In genomic region chr16:56934599-56935145, GRCh38 we compare ENCODE assay signal across 9 cellular contexts. TPM values are rescaled to one million over a fixed set of nuclear protein-coding genes. Genes with fewer than 3 reads are reported as not detected.
DNase-seq lines count a peak whose midpoint lies in the region; ATAC-seq and TF ChIP-seq lines count a peak whose summit lies in the region.
"Not testable (repeated sequence)": the region's sequence is repeated elsewhere in the genome, so short reads cannot be mapped to it uniquely, and the experiment has no call there.
"Had no signal": no experiment of that assay in that cellular context is flagged by ENCODE, and none has a peak within 500 bp of the region (broad histone marks: within the 10 kb centered on the region; RNA-seq: fewer than 3 reads in every experiment).

No MANE protein-coding gene starts in this region.

- DNase-seq in IMR-90; astrocyte of the cerebellum (ENCODE audit: low read depth); epithelial cell of prostate (ENCODE audit: low read depth, low spot score); lower lobe of right lung; trophoblast cell; tibial nerve (ENCODE audit: low spot score in 2 of 2): not testable (repeated sequence)

- BruUV-seq in IMR-90 (replicated peaks; lab: Mats Ljungman, UMichigan): not testable (repeated sequence)

- H3K4me2 ChIP-seq in BLaER1 treated with 17β-estradiol and CSF1 and Interleukin-3, amounts not matched to agents 10 nM and 100 nM: peak overlapping the region; percentile 86 to 99 (median 95)
- H3K4me2 ChIP-seq in IMR-90 (ENCODE audit: low read depth, low read length) (peak overlapping the region; percentile 94), trophoblast cell (ENCODE audit: low read length) (peak overlapping the region; percentile 42)

- not testable (repeated sequence) for TF ChIP-seq POLR2A in IMR-90 (IDR thresholded peaks at IDR 0.05; ENCODE audit: low read depth, low read length); tibial nerve (IDR thresholded peaks at IDR 0.05)

- H3K27ac ChIP-seq in BLaER1 treated with 17β-estradiol and CSF1 and Interleukin-3, amounts not matched to agents 10 nM and 100 nM: peak overlapping the region in 9 of 11 experiments; percentile 2 to 100 (median 94); a peak in 8 of 22 replicates
- not testable (repeated sequence) for H3K27ac ChIP-seq in IMR-90 (ENCODE audit: insufficient read depth, low read length); trophoblast cell (ENCODE audit: low read depth, low read length)
- peak overlapping the region; percentile 83 for H3K27ac ChIP-seq in epithelial cell of prostate
- H3K27ac ChIP-seq in lower lobe of right lung: peak overlapping the region; percentile 100
- peak overlapping the region in 3 of 4 donors; percentile 6 to 100 (median 100) for H3K27ac ChIP-seq in tibial nerve

- H3K4me3 ChIP-seq in BLaER1 treated with 17β-estradiol and CSF1 and Interleukin-3, amounts not matched to agents 10 nM and 100 nM: peak overlapping the region; percentile 88 to 100 (median 97)
- H3K4me3 ChIP-seq in IMR-90 (ENCODE audit: insufficient read depth, low read depth, low read length) (peak overlapping the region; percentile 63; the same call in 1 of the 2 replicates), WI38 (ENCODE audit: low read depth, low read length) (peak overlapping the region; percentile 99), astrocyte of the cerebellum (ENCODE audit: low read depth, low read length) (peak overlapping the region; percentile 99), lower lobe of right lung (peak overlapping the region; percentile 99), tibial nerve (peak overlapping the region; percentile 89 to 100 (median 97))
- H3K4me3 ChIP-seq in trophoblast cell (ENCODE audit: low read depth, low read length): not testable (repeated sequence)

- no CpG with 5 or more reads among the region's 8 CpGs for WGBS in IMR-90 (ENCODE audit: extremely low coverage in 2 of 2, insufficient read length in 1 of 2), 2 experiments
- WGBS in trophoblast cell (ENCODE audit: extremely low coverage, insufficient coverage, insufficient read length): no CpG with 5 or more reads among the region's 8 CpGs
- 48 to 53% methylated on average over 8 of the region's 8 CpGs for WGBS in tibial nerve, 2 donors

- H3K9me1 ChIP-seq in IMR-90 (ENCODE audit: insufficient read depth, low read length): peaks cover 11% of the 10 kb centered on the region

- H2BK5ac ChIP-seq in IMR-90 (ENCODE audit: low read depth, low read length, poor library complexity, severe bottlenecking); trophoblast cell (ENCODE audit: low read depth, low read length, poor library complexity): not testable (repeated sequence)

- H2BK15ac ChIP-seq in IMR-90 (ENCODE audit: low read depth, low read length): not testable (repeated sequence)

- not testable (repeated sequence) for H3K9me3 ChIP-seq in BLaER1 treated with 17β-estradiol and CSF1 and Interleukin-3, amounts not matched to agents 10 nM and 100 nM (replicated peaks in 1 of 11); IMR-90 (ENCODE audit: control insufficient read depth, insufficient read depth, low read length); lower lobe of right lung; trophoblast cell (ENCODE audit: insufficient read depth, low read depth, low read length); tibial nerve

- H3K14ac ChIP-seq in IMR-90 (replicated peaks; ENCODE audit: low read depth, low read length); trophoblast cell (ENCODE audit: low read length): not testable (repeated sequence)

- not testable (repeated sequence) for TF ChIP-seq CTCF in IMR-90 (conservative IDR thresholded peaks at IDR 0.05; ENCODE audit: low read depth, low read length); WI38 (IDR thresholded peaks at IDR 0.05; ENCODE audit: low read depth, low read length); astrocyte of the cerebellum (IDR thresholded peaks at IDR 0.05; ENCODE audit: low read depth, low read length, missing control alignments); lower lobe of right lung (IDR thresholded peaks at IDR 0.05); tibial nerve (IDR thresholded peaks at IDR 0.05)

- H3K9ac ChIP-seq in BLaER1 treated with 17β-estradiol and CSF1 and Interleukin-3, amounts not matched to agents 10 nM and 100 nM: peak overlapping the region; percentile 94 to 100 (median 97)
- not testable (repeated sequence) for H3K9ac ChIP-seq in IMR-90 (ENCODE audit: low read depth, low read length); trophoblast cell (ENCODE audit: low read length)

- H3K4ac ChIP-seq in IMR-90 (ENCODE audit: low read depth, low read length); trophoblast cell (ENCODE audit: low read depth, low read length): not testable (repeated sequence)

- not testable (repeated sequence) for H4K8ac ChIP-seq in IMR-90 (ENCODE audit: low read depth in 2 of 2, low read length in 2 of 2); trophoblast cell (ENCODE audit: low read depth, low read length)

- H2BK120ac ChIP-seq in IMR-90 (ENCODE audit: low read depth, low read length); trophoblast cell (ENCODE audit: insufficient read depth, low read length, poor library complexity): not testable (repeated sequence)

- H3K79me1 ChIP-seq in IMR-90 (ENCODE audit: low read depth in 1 of 2, low read length in 2 of 2): peaks cover 22 to 52% of the 10 kb centered on the region in 2 experiments
- H3K79me1 ChIP-seq in trophoblast cell (ENCODE audit: low read length): peaks cover 15% of the 10 kb centered on the region

- peak overlapping the region; percentile 10; the same call in 1 of the 2 replicates for H3K23ac ChIP-seq in IMR-90 (ENCODE audit: low read depth, low read length)
- not testable (repeated sequence) for H3K23ac ChIP-seq in trophoblast cell (ENCODE audit: low read length)

- not testable (repeated sequence) for H2AK5ac ChIP-seq in IMR-90 (ENCODE audit: low read depth, low read length); trophoblast cell (ENCODE audit: low read length)

- H4K91ac ChIP-seq in IMR-90 (ENCODE audit: insufficient read depth, low read depth, low read length); trophoblast cell (ENCODE audit: low read depth, low read length): not testable (repeated sequence)

- not testable (repeated sequence) for H2BK20ac ChIP-seq in IMR-90 (ENCODE audit: low read depth, low read length)

- in situ Hi-C loops in IMR-90 (cut with MboI; ENCODE audit: low sequenced_read_pairs): not testable (repeated sequence)
- in situ Hi-C loops in astrocyte of the cerebellum (cut with HindIII; ENCODE audit: low sequenced_read_pairs): loop anchor here (5.0 kb wide), 1 partner anchor 67 kb away; the partner anchor contains the start of gene SLC12A3

- not testable (repeated sequence) for H3K27me3 ChIP-seq in BLaER1 treated with 17β-estradiol and CSF1 and Interleukin-3, amounts not matched to agents 10 nM and 100 nM; IMR-90 (ENCODE audit: control insufficient read depth, insufficient read depth, low read length); lower lobe of right lung (ENCODE audit: low read depth); trophoblast cell (ENCODE audit: insufficient read depth, low read length); tibial nerve

- POLR2A ChIA-PET in IMR-90 (lab: Charles Lee; ENCODE audit: unreplicated experiment): interaction anchor here (0.7 kb wide), 1 partner anchor 210 kb away, joined by 6 read pairs; no protein-coding TSS in a partner anchor

- TF ChIP-seq RAD21 in IMR-90 (IDR thresholded peaks at IDR 0.05; ENCODE audit: low read length): not testable (repeated sequence)

- not testable (repeated sequence) for H2BK12ac ChIP-seq in trophoblast cell (ENCODE audit: low read length)

- not testable (repeated sequence) for H4K5ac ChIP-seq in IMR-90 (ENCODE audit: low read depth, low read length)

- peaks cover 61 to 84% (median 78%) of the 10 kb centered on the region in 10 experiments for H3K4me1 ChIP-seq in BLaER1 treated with 17β-estradiol and CSF1 and Interleukin-3, amounts not matched to agents 10 nM and 100 nM
- not testable (repeated sequence) for H3K4me1 ChIP-seq in IMR-90 (ENCODE audit: control insufficient read depth, insufficient read depth, low read length); trophoblast cell (ENCODE audit: control insufficient read depth in 1 of 2, insufficient read depth in 2 of 2, low read length in 2 of 2)
- H3K4me1 ChIP-seq in lower lobe of right lung (peaks cover 78% of the 10 kb centered on the region), tibial nerve (peaks cover 0 to 70% (median 48%) of the 10 kb centered on the region in 4 donors)

- not testable (repeated sequence) for H4K12ac ChIP-seq in trophoblast cell (ENCODE audit: low read depth, low read length)

- CTCF ChIA-PET in IMR-90 (lab: Yijun Ruan, JAX): not testable (repeated sequence)

- H2AFZ ChIP-seq in IMR-90 (replicated peaks; ENCODE audit: low read length, poor library complexity); trophoblast cell (ENCODE audit: insufficient read depth, low read length, poor library complexity): not testable (repeated sequence)

- not testable (repeated sequence) for TF ChIP-seq EP300 in tibial nerve (IDR thresholded peaks at IDR 0.05)

- dilution Hi-C loops in IMR-90 (cut with HindIII; ENCODE audit: low sequenced_read_pairs, unreplicated experiment): not testable (repeated sequence)

- peaks cover 69 to 77% (median 73%) of the 10 kb centered on the region in 11 experiments for H4K20me1 ChIP-seq in BLaER1 treated with 17β-estradiol and CSF1 and Interleukin-3, amounts not matched to agents 10 nM and 100 nM
- peaks cover 64% of the 10 kb centered on the region for H4K20me1 ChIP-seq in IMR-90 (ENCODE audit: insufficient read depth, low read length)

- intact Hi-C loops in IMR-90 (cut with micrococcal nuclease); lower lobe of right lung (cut with DNase I): not testable (repeated sequence)

- not testable (repeated sequence) for H2AK9ac ChIP-seq in IMR-90 (replicated peaks; ENCODE audit: low read depth, low read length, poor library complexity)

- not testable (repeated sequence) for H3K56ac ChIP-seq in IMR-90 (ENCODE audit: extremely low read depth, insufficient read depth, low read length)

- H3K79me2 ChIP-seq in trophoblast cell (ENCODE audit: control insufficient read depth, insufficient read depth, low read length, poor library complexity): peaks cover 12% of the 10 kb centered on the region

- H3K36me3 ChIP-seq in BLaER1 treated with 17β-estradiol and CSF1 and Interleukin-3, amounts not matched to agents 10 nM and 100 nM: peaks cover 56 to 68% (median 66%) of the 10 kb centered on the region in 11 experiments
- H3K36me3 ChIP-seq in IMR-90 (ENCODE audit: control insufficient read depth, insufficient read depth, low read length) (peaks cover 29% of the 10 kb centered on the region), lower lobe of right lung (peaks cover 62% of the 10 kb centered on the region), trophoblast cell (ENCODE audit: control insufficient read depth in 1 of 2, insufficient read depth in 2 of 2, low read length in 2 of 2) (peaks cover 17 to 23% of the 10 kb centered on the region in 2 experiments), tibial nerve (peaks cover 2 to 45% (median 12%) of the 10 kb centered on the region in 3 donors)

- not testable (repeated sequence) for ATAC-seq in IMR-90 (ENCODE audit: low read depth); lower lobe of right lung

- not testable (repeated sequence) for H3K18ac ChIP-seq in IMR-90 (ENCODE audit: low read depth, low read length); trophoblast cell (ENCODE audit: low read length)

RNA-seq across cellular contexts. Expression of gene HERPUD1, which starts 2.7 kb away (rescaled TPM):
- total RNA-seq in IMR-90 (2012; rRNA removed): 83.3 and 148 TPM in 2 replicates
- polyA plus RNA-seq in IMR-90 (2012; rRNA removed): 122 and 130 TPM in 2 replicates
- 188 and 191 TPM in 2 replicates for polyA plus RNA-seq in IMR-90 (2012; cell fraction: cytosol; rRNA removed)
- 154 and 210 TPM in 2 replicates for polyA plus RNA-seq in IMR-90 (2012; cell fraction: nucleus; rRNA removed; ENCODE audit: low replicate concordance)
- total RNA-seq in lower lobe of right lung: 174 TPM
- 252 and 267 TPM in 2 replicates for polyA plus RNA-seq in trophoblast cell (2013)
- 100 to 1,000 TPM; 143 to 274 (median 161) TPM for total RNA-seq in tibial nerve

RNA-seq across cellular contexts. Expression of gene CETP, which starts 27.1 kb away (rescaled TPM):
- total RNA-seq in IMR-90 (2012; rRNA removed): not detected in 2 replicates
- polyA plus RNA-seq in IMR-90 (2012; rRNA removed): not detected in 2 replicates
- polyA plus RNA-seq in IMR-90 (2012; cell fraction: cytosol; rRNA removed): not detected in 2 replicates
- polyA plus RNA-seq in IMR-90 (2012; cell fraction: nucleus; rRNA removed; ENCODE audit: low replicate concordance): 0.07 and 0.18 TPM in 2 replicates
- total RNA-seq in lower lobe of right lung: 1.1 TPM
- 0.07 and 0.12 TPM in 2 replicates for polyA plus RNA-seq in trophoblast cell (2013)
- total RNA-seq in tibial nerve: not detected
- total RNA-seq: HT-29 had no signal

RNA-seq across cellular contexts. Expression of gene NLRC5, which starts 54.7 kb away (rescaled TPM):
- total RNA-seq in IMR-90 (2012; rRNA removed) (5.3 and 9.1 TPM in 2 replicates), lower lobe of right lung (47.5 TPM), tibial nerve (10 to 100 TPM; 32.4 to 57.9 (median 37.1) TPM)
- polyA plus RNA-seq in IMR-90 (2012; rRNA removed): 14.9 and 15.8 TPM in 2 replicates
- 6.1 and 7.0 TPM in 2 replicates for polyA plus RNA-seq in IMR-90 (2012; cell fraction: cytosol; rRNA removed)
- 69.7 and 95.5 TPM in 2 replicates for polyA plus RNA-seq in IMR-90 (2012; cell fraction: nucleus; rRNA removed; ENCODE audit: low replicate concordance)
- 0.08 and 0.11 TPM in 2 replicates for polyA plus RNA-seq in trophoblast cell (2013)

Comparison
In these comparisons a context has a peak if more than half of its experiments do, and no peak if none do; other contexts are left out.
1. H3K4me2 ChIP-seq: peak in every context shown above with its lines; median percentile 95 in BLaER1 treated with 17β-estradiol and CSF1 and Interleukin-3, amounts not matched to agents 10 nM and 100 nM; 94 in IMR-90; 42 in trophoblast cell.